Comparison of ENCODE assay signal across 28 cellular contexts in the genomic region with DNA sequence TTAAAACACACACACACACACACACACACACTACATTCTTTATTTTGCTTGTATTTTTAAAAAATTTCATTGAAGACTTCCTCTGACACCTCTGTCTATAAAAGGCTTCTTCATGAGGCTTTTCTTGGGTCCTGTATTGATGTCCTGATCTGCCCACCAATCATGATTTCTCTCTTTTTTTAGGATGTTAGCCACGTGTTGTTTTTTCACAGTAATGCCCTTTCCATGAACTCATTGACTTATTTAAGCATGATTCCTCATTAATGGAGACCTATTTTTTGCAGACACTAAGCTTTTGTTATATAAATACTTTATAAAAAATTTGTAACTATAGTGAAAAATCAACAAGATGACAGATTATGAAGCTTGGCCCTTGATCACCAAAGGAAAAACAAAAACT.
"Had no signal": no experiment of that assay in that cellular context is flagged by ENCODE, and none has a peak within 500 bp of the region (broad histone marks: within the 10 kb centered on the region; RNA-seq: fewer than 3 reads in every experiment).

No MANE protein-coding gene starts in this region.

- H3K4me1 Mint-ChIP-seq: stimulated activated effector memory CD8-positive, alpha-beta T cell treated with anti-CD3 and anti-CD28 coated beads, Interleukin-12 subunit alpha, Interleukin-12 subunit beta, amount 100 ng/mL, for 72 hours; stimulated activated memory B cell treated with anti-CD40 and anti-IgM and Interleukin-4, amounts not matched to agents 10 μg/mL and 1 μg/mL and 100 μg/mL, for 72 hours; stimulated activated naive B cell treated with anti-CD40 and anti-IgM and Interleukin-4, amounts not matched to agents 10 μg/mL and 1 μg/mL and 100 μg/mL, for 72 hours; stimulated activated naive CD8-positive, alpha-beta T cell treated with anti-CD3 and anti-CD28 coated beads, Interleukin-15, amount 100 ng/mL, for 72 hours had no signal

- H3K4me3 ChIP-seq: stomach, suprapubic skin, testis, thoracic aorta, thyroid gland, tibial artery, tibial nerve, transverse colon, upper lobe of left lung, upper lobe of right lung, uterus, vagina had no signal

- H3K27me3 ChIP-seq: stomach, suprapubic skin, testis, thyroid gland, tibial artery, tibial nerve, transverse colon, upper lobe of left lung, upper lobe of right lung, uterus, vagina had no signal

- DNase-seq: stimulated activated CD4-positive, alpha-beta T cell treated with anti-CD3 and anti-CD28 coated beads, Interleukin-2, amount 100 ng/mL, for 48 hours; stimulated activated CD4-positive, alpha-beta T cell treated with anti-CD3 and anti-CD28 coated beads, Interleukin-4, amount 100 ng/mL, for 1 hour; stimulated activated CD4-positive, alpha-beta T cell treated with anti-CD3 and anti-CD28 coated beads, Interleukin-4, amount 100 ng/mL, for 24 hours; stimulated activated CD4-positive, alpha-beta T cell treated with anti-CD3 and anti-CD28 coated beads, Interleukin-4, amount 100 ng/mL, for 4 hours; stimulated activated CD8-positive, alpha-beta memory T cell treated with anti-CD3 and anti-CD28 coated beads, Interleukin-4, amount 100 ng/mL, for 48 hours; stimulated activated naive B cell treated with anti-CD40 and anti-IgM and Interleukin-4, amounts not matched to agents 10 μg/mL and 1 μg/mL and 100 μg/mL, for 72 hours; stimulated activated naive CD4-positive, alpha-beta T cell; stimulated activated naive CD4-positive, alpha-beta T cell treated with Interleukin-2 at 50 U/mL for 16 hours; stimulated activated naive CD8-positive, alpha-beta T cell treated with anti-CD3 and anti-CD28 coated beads, Interleukin-15, amount 100 ng/mL, for 72 hours; stimulated activated naive CD8-positive, alpha-beta T cell treated with anti-CD3 and anti-CD28 coated beads, Interleukin-15, Interleukin-2, amounts not matched to agents 100 U/mL and 50 U/mL, for 24 hours; stomach; substantia nigra; testis; thyroid gland; tibial artery; transverse colon; trophoblast cell; upper lobe of left lung; upper lobe of right lung; uterus had no signal

- H3K4me3 Mint-ChIP-seq: stimulated activated effector memory CD8-positive, alpha-beta T cell treated with anti-CD3 and anti-CD28 coated beads, Interleukin-12 subunit alpha, Interleukin-12 subunit beta, amount 100 ng/mL, for 72 hours; stimulated activated memory B cell treated with anti-CD40 and anti-IgM and Interleukin-4, amounts not matched to agents 10 μg/mL and 1 μg/mL and 100 μg/mL, for 72 hours; stimulated activated naive B cell treated with anti-CD40 and anti-IgM and Interleukin-4, amounts not matched to agents 10 μg/mL and 1 μg/mL and 100 μg/mL, for 72 hours; stimulated activated naive CD8-positive, alpha-beta T cell treated with anti-CD3 and anti-CD28 coated beads, Interleukin-15, amount 100 ng/mL, for 72 hours; stimulated activated naive CD8-positive, alpha-beta T cell treated with anti-CD3 and anti-CD28 coated beads, Interleukin-15, Interleukin-2, amounts not matched to agents 100 ng/mL and 50 ng/mL, for 24 hours; type B pancreatic cell had no signal

- H3K9me3 ChIP-seq: testis, thoracic aorta, thyroid gland, upper lobe of right lung, uterus, vagina had no signal

- H3K36me3 Mint-ChIP-seq: stimulated activated effector memory CD8-positive, alpha-beta T cell treated with anti-CD3 and anti-CD28 coated beads, Interleukin-12 subunit alpha, Interleukin-12 subunit beta, amount 100 ng/mL, for 72 hours; stimulated activated memory B cell treated with anti-CD40 and anti-IgM and Interleukin-4, amounts not matched to agents 10 μg/mL and 1 μg/mL and 100 μg/mL, for 72 hours; stimulated activated naive B cell treated with anti-CD40 and anti-IgM and Interleukin-4, amounts not matched to agents 10 μg/mL and 1 μg/mL and 100 μg/mL, for 72 hours; type B pancreatic cell had no signal

- H3K36me3 ChIP-seq: stomach, suprapubic skin, thoracic aorta, thyroid gland, tibial artery, tibial nerve, transverse colon, upper lobe of left lung, upper lobe of right lung, uterus, vagina had no signal

- H3K27me3 Mint-ChIP-seq: stimulated activated memory B cell treated with anti-CD40 and anti-IgM and Interleukin-4, amounts not matched to agents 10 μg/mL and 1 μg/mL and 100 μg/mL, for 72 hours; stimulated activated naive B cell treated with anti-CD40 and anti-IgM and Interleukin-4, amounts not matched to agents 10 μg/mL and 1 μg/mL and 100 μg/mL, for 72 hours; stimulated activated naive CD8-positive, alpha-beta T cell treated with anti-CD3 and anti-CD28 coated beads, Interleukin-15, amount 100 ng/mL, for 72 hours; stimulated activated naive CD8-positive, alpha-beta T cell treated with anti-CD3 and anti-CD28 coated beads, Interleukin-15, Interleukin-2, amounts not matched to agents 100 ng/mL and 50 ng/mL, for 24 hours; type B pancreatic cell had no signal

- H3K27ac Mint-ChIP-seq: stimulated activated effector memory CD8-positive, alpha-beta T cell treated with anti-CD3 and anti-CD28 coated beads, Interleukin-12 subunit alpha, Interleukin-12 subunit beta, amount 100 ng/mL, for 72 hours; stimulated activated memory B cell treated with anti-CD40 and anti-IgM and Interleukin-4, amounts not matched to agents 10 μg/mL and 1 μg/mL and 100 μg/mL, for 72 hours; stimulated activated naive B cell treated with anti-CD40 and anti-IgM and Interleukin-4, amounts not matched to agents 10 μg/mL and 1 μg/mL and 100 μg/mL, for 72 hours; stimulated activated naive CD8-positive, alpha-beta T cell treated with anti-CD3 and anti-CD28 coated beads, Interleukin-15, amount 100 ng/mL, for 72 hours; stimulated activated naive CD8-positive, alpha-beta T cell treated with anti-CD3 and anti-CD28 coated beads, Interleukin-15, Interleukin-2, amounts not matched to agents 100 ng/mL and 50 ng/mL, for 24 hours; type B pancreatic cell had no signal

- H3K27ac ChIP-seq: stomach, suprapubic skin, testis, thoracic aorta, thyroid gland, tibial artery, tibial nerve, transverse colon, upper lobe of left lung, upper lobe of right lung, uterus, vagina had no signal

- H3K4me1 ChIP-seq: stomach, suprapubic skin, testis, thyroid gland, tibial artery, tibial nerve, transverse colon, upper lobe of left lung, upper lobe of right lung, uterus, vagina had no signal
